In the genomic region with DNA sequence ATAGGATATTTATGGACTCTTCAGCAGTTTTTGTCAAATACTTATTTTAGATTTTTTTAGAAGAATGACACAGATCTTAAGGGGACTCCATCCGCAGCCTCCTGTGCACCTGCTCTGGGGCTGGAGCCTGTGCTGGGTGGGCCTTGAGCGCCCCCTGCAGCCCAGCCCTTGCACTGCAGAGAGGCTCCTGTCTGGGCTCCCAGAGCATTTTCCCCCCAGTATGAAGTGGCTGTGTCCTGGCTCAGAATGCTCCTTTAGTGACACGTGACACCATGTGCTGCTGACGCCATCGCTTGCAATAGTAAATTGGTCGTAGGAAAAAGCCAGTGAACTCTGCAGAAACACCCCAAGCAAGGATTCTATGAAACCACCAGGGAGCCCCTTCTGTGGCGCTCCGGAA, we compare ENCODE assay signal across 8 cellular contexts.
DNase-seq lines count a peak whose midpoint lies in the region; ATAC-seq, FAIRE-seq and TF ChIP-seq lines count a peak whose summit lies in the region.
"Not testable (repeated sequence)": the region's sequence is repeated elsewhere in the genome, so short reads cannot be mapped to it uniquely, and the experiment has no call there.

No MANE protein-coding gene starts in this region.

- not testable (repeated sequence) for H3K9me3 Mint-ChIP-seq in T-cell; activated CD8-positive, alpha-beta T cell treated with anti-CD3 and anti-CD28 coated beads, Interleukin-2, amount 10 ng/mL, durations not matched to agents 7 days and 5 days (ENCODE audit: insufficient read depth); activated naive CD8-positive, alpha-beta T cell treated with anti-CD3 and anti-CD28 coated beads, Interleukin-2, amount 50 U/mL, for 24 hours

- peak; percentile 49 to 68 (median 58) for ATAC-seq in T-cell (replicated peaks in 1 of 4)
- ATAC-seq in activated CD8-positive, alpha-beta T cell treated with anti-CD3 and anti-CD28 coated beads, Interleukin-2, amount 10 ng/mL, durations not matched to agents 7 days and 5 days: peak; percentile 43
- ATAC-seq in activated naive CD8-positive, alpha-beta T cell treated with anti-CD3 and anti-CD28 coated beads, Interleukin-2, amount 50 U/mL, for 24 hours: peak; percentile 26

- POLR2A ChIA-PET in T-cell (lab: Charles Lee); activated CD8-positive, alpha-beta T cell treated with anti-CD3 and anti-CD28 coated beads, Interleukin-2, amount 10 ng/mL, durations not matched to agents 7 days and 5 days (lab: Charles Lee): not testable (repeated sequence)

- peak; percentile 2 for DNase-seq in ACHN
- not testable (repeated sequence) for DNase-seq in GM12891 (ENCODE audit: insufficient read length, low spot score)
- peak; percentile 8 for DNase-seq in NCI-H1105 treated with DMSO at 0.1 percent for 48 hours (lab: John Stamatoyannopoulos, UW)
- peak in 27 of 34 experiments; percentile 30 to 64 (median 46) for DNase-seq in T-cell
- DNase-seq in activated CD8-positive, alpha-beta T cell treated with anti-CD3 and anti-CD28 coated beads, Interleukin-2, amount 10 ng/mL, durations not matched to agents 7 days and 5 days: peak; percentile 75
- DNase-seq in activated naive CD8-positive, alpha-beta T cell treated with anti-CD3 and anti-CD28 coated beads, Interleukin-2, amount 50 U/mL, for 24 hours: peak; percentile 64
- peak; percentile 8 for DNase-seq in kidney tubule cell (ENCODE audit: low spot score)
- DNase-seq in stimulated activated CD4-positive, alpha-beta T cell treated with anti-CD3 and anti-CD28 coated beads, Interleukin-1b, Interleukin-23, amount 100 ng/mL, for 48 hours: peak; percentile 86

- H3K4me3 Mint-ChIP-seq in T-cell: peak overlapping the region; percentile 28 to 80 (median 31)
- H3K4me3 Mint-ChIP-seq in activated CD8-positive, alpha-beta T cell treated with anti-CD3 and anti-CD28 coated beads, Interleukin-2, amount 10 ng/mL, durations not matched to agents 7 days and 5 days: peak overlapping the region; percentile 56
- H3K4me3 Mint-ChIP-seq in activated naive CD8-positive, alpha-beta T cell treated with anti-CD3 and anti-CD28 coated beads, Interleukin-2, amount 50 U/mL, for 24 hours: peak overlapping the region; percentile 87

- in situ Hi-C loops in ACHN (cut with HindIII; ENCODE audit: low pct_ligation_motif_present, low pct_unique_long_range_greater_than_20kb, low sequenced_read_pairs): not testable (repeated sequence)

- peak overlapping the region; percentile 66 to 73 for H3K27ac Mint-ChIP-seq in T-cell
- H3K27ac Mint-ChIP-seq in activated CD8-positive, alpha-beta T cell treated with anti-CD3 and anti-CD28 coated beads, Interleukin-2, amount 10 ng/mL, durations not matched to agents 7 days and 5 days: peak overlapping the region; percentile 85
- H3K27ac Mint-ChIP-seq in activated naive CD8-positive, alpha-beta T cell treated with anti-CD3 and anti-CD28 coated beads, Interleukin-2, amount 50 U/mL, for 24 hours: peak overlapping the region; percentile 96

- peaks cover 27 to 52% (median 45%) of the 10 kb centered on the region in 3 donors for H3K4me1 Mint-ChIP-seq in T-cell
- H3K4me1 Mint-ChIP-seq in activated CD8-positive, alpha-beta T cell treated with anti-CD3 and anti-CD28 coated beads, Interleukin-2, amount 10 ng/mL, durations not matched to agents 7 days and 5 days (ENCODE audit: low read depth): peaks cover 56% of the 10 kb centered on the region
- H3K4me1 Mint-ChIP-seq in activated naive CD8-positive, alpha-beta T cell treated with anti-CD3 and anti-CD28 coated beads, Interleukin-2, amount 50 U/mL, for 24 hours: peaks cover 78% of the 10 kb centered on the region

- H3K27me3 Mint-ChIP-seq in T-cell; activated CD8-positive, alpha-beta T cell treated with anti-CD3 and anti-CD28 coated beads, Interleukin-2, amount 10 ng/mL, durations not matched to agents 7 days and 5 days (ENCODE audit: low read depth); activated naive CD8-positive, alpha-beta T cell treated with anti-CD3 and anti-CD28 coated beads, Interleukin-2, amount 50 U/mL, for 24 hours: not testable (repeated sequence)

- CTCF ChIA-PET in T-cell (lab: Charles Lee): interaction anchor here (0.9 to 1.9 kb wide), 4 partner anchors 20 to 62 kb away, joined by 3 to 6 read pairs (median 3); no protein-coding TSS in a partner anchor
- CTCF ChIA-PET in activated CD8-positive, alpha-beta T cell treated with anti-CD3 and anti-CD28 coated beads, Interleukin-2, amount 10 ng/mL, durations not matched to agents 7 days and 5 days (lab: Charles Lee): interaction anchor here (0.7 to 1.8 kb wide), 11 partner anchors 10 to 146 kb away, joined by 3 to 7 read pairs (median 5); no protein-coding TSS in a partner anchor

- not testable (repeated sequence) for H3K36me3 Mint-ChIP-seq in T-cell; activated CD8-positive, alpha-beta T cell treated with anti-CD3 and anti-CD28 coated beads, Interleukin-2, amount 10 ng/mL, durations not matched to agents 7 days and 5 days (ENCODE audit: low read depth); activated naive CD8-positive, alpha-beta T cell treated with anti-CD3 and anti-CD28 coated beads, Interleukin-2, amount 50 U/mL, for 24 hours (ENCODE audit: low read depth)

- not testable (repeated sequence) for TF ChIP-seq POLR2A in GM12891 (IDR thresholded peaks at IDR 0.05; ENCODE audit: low read depth, low read length)

- FAIRE-seq in GM12891 (lab: Jason Lieb, UNC): peak; percentile 51

Comparison
In these comparisons a context has a peak if more than half of its experiments do, and no peak if none do; other contexts are left out.
1. H3K4me3 Mint-ChIP-seq: peak in every context shown above with its lines; median percentile 87 in activated naive CD8-positive, alpha-beta T cell treated with anti-CD3 and anti-CD28 coated beads, Interleukin-2, amount 50 U/mL, for 24 hours; 56 in activated CD8-positive, alpha-beta T cell treated with anti-CD3 and anti-CD28 coated beads, Interleukin-2, amount 10 ng/mL, durations not matched to agents 7 days and 5 days; 31 in T-cell.